1 cellular context compared by ENCODE assay signal in genomic region chr2:27069961-27070618, GRCh38.
TF ChIP-seq lines count a peak whose summit lies in the region.

No MANE protein-coding gene starts in this region.

TF ChIP-seq in liver, 16 proteins besides CTCF, POLR2A, EP300 and RAD21 (continued from another document):
- TF ChIP-seq REST (IDR thresholded peaks at IDR 0.05): no peak
- TF ChIP-seq TAF1 (conservative IDR thresholded peaks at IDR 0.05): no peak
